In genomic region chr9:101372327-101373118, GRCh38 we compare ENCODE assay signal across 32 cellular contexts. TPM values are rescaled to one million over a fixed set of nuclear protein-coding genes. Genes with fewer than 3 reads are reported as not detected.
"Had no signal": no experiment of that assay in that cellular context is flagged by ENCODE, and none has a peak within 500 bp of the region (broad histone marks: within the 10 kb centered on the region; RNA-seq: fewer than 3 reads in every experiment).

No MANE protein-coding gene starts in this region.

- H3K4me3 ChIP-seq: gastroesophageal sphincter, pancreas, prostate gland, sigmoid colon, tibial nerve had no signal

- FAIRE-seq: endothelial cell of umbilical vein, keratinocyte, pancreas, small intestine had no signal

- H3K27me3 ChIP-seq: gastroesophageal sphincter, pancreas, sigmoid colon, tibial nerve had no signal

- H3K36me3 ChIP-seq: gastroesophageal sphincter, pancreas, prostate gland, sigmoid colon, tibial nerve had no signal

- H3K9me3 ChIP-seq: gastroesophageal sphincter, pancreas, prostate gland, sigmoid colon, tibial nerve had no signal

- H3K4me1 ChIP-seq: gastroesophageal sphincter, pancreas, prostate gland, sigmoid colon, tibial nerve had no signal

- DNase-seq: activated CD4-positive, alpha-beta T cell treated with anti-CD3 and anti-CD28 coated beads for 36 hours; activated CD4-positive, CD25-positive, alpha-beta regulatory T cell; activated CD8-positive, alpha-beta memory T cell treated with anti-CD3 and anti-CD28 coated beads, Interleukin-2, amount 10 ng/mL, durations not matched to agents 7 days and 5 days; activated CD8-positive, alpha-beta T cell treated with anti-CD3 and anti-CD28 coated beads, Interleukin-2, amount 10 ng/mL, durations not matched to agents 7 days and 5 days; activated naive CD8-positive, alpha-beta T cell treated with anti-CD3 and anti-CD28 coated beads, Interleukin-2, amount 50 U/mL, for 24 hours; activated T-cell treated with anti-CD3 and anti-CD28 coated beads, Interleukin-2, amount 50 U/mL, for 48 hours; amygdala; caudate nucleus; cortex of kidney; hippocampal formation; left cardiac atrium; mammary epithelial cell; naive B cell; nucleus accumbens; pancreas; retina; sigmoid colon; small intestine; stimulated activated CD4-positive, alpha-beta T cell treated with anti-CD3 and anti-CD28 coated beads, Interleukin-1b, Interleukin-23, amount 100 ng/mL, for 48 hours; stimulated activated CD4-positive, alpha-beta T cell treated with anti-CD3 and anti-CD28 coated beads, Interleukin-4, amount 100 ng/mL, for 4 hours; stimulated activated CD8-positive, alpha-beta memory T cell treated with anti-CD3 and anti-CD28 coated beads, Interleukin-4, amount 100 ng/mL, for 48 hours; stimulated activated naive CD8-positive, alpha-beta T cell treated with anti-CD3 and anti-CD28 coated beads, Interleukin-15, amount 100 ng/mL, for 72 hours; T1000 had no signal

- ATAC-seq: activated CD4-positive, alpha-beta T cell treated with anti-CD3 and anti-CD28 coated beads for 36 hours; activated CD8-positive, alpha-beta memory T cell treated with anti-CD3 and anti-CD28 coated beads, Interleukin-2, amount 10 ng/mL, durations not matched to agents 7 days and 5 days; activated CD8-positive, alpha-beta T cell treated with anti-CD3 and anti-CD28 coated beads, Interleukin-2, amount 10 ng/mL, durations not matched to agents 7 days and 5 days; activated naive CD8-positive, alpha-beta T cell treated with anti-CD3 and anti-CD28 coated beads, Interleukin-2, amount 50 U/mL, for 24 hours; gastroesophageal sphincter; left cardiac atrium; pancreas; stimulated activated memory B cell treated with anti-CD40 and anti-IgM and Interleukin-4, amounts not matched to agents 10 μg/mL and 1 μg/mL and 100 μg/mL, for 72 hours; stimulated activated naive CD8-positive, alpha-beta T cell treated with anti-CD3 and anti-CD28 coated beads, Interleukin-15, amount 100 ng/mL, for 72 hours had no signal

- H3K27ac ChIP-seq: gastroesophageal sphincter, pancreas, prostate gland, sigmoid colon, tibial nerve had no signal

RNA-seq across cellular contexts. Expression of gene BAAT, which starts 12.3 kb away (rescaled TPM):
- total RNA-seq: activated CD8-positive, alpha-beta memory T cell treated with anti-CD3 and anti-CD28 coated beads, Interleukin-2, amount 10 ng/mL, durations not matched to agents 7 days and 5 days; activated CD8-positive, alpha-beta T cell treated with anti-CD3 and anti-CD28 coated beads, Interleukin-2, amount 10 ng/mL, durations not matched to agents 7 days and 5 days; activated T-helper 2 cell treated with anti-CD3 and anti-CD28 coated beads, Interferon-gamma antibody, Interleukin-2, Interleukin-4, amounts not matched to agents 10 μg/mL and 5 μg/mL and 100 μg/mL, durations not matched to agents 14 hours and 24 hours and 36 hours; endothelial cell of umbilical vein; fibroblast of lung; prostate gland; sigmoid colon; tibial nerve; urinary bladder had no signal
